19 cellular contexts compared by ENCODE assay signal in genomic region chr11:80519591-80520258, GRCh38.
DNase-seq lines count a peak whose midpoint lies in the region; ATAC-seq and TF ChIP-seq lines count a peak whose summit lies in the region.
"Had no signal": no experiment of that assay in that cellular context is flagged by ENCODE, and none has a peak within 500 bp of the region (broad histone marks: within the 10 kb centered on the region; RNA-seq: fewer than 3 reads in every experiment).

No MANE protein-coding gene starts in this region.

- H3K36me3 Mint-ChIP-seq in nephron (ENCODE audit: low read depth) (no peaks in the 10 kb centered on the region), mesothelial cell of epicardium (no peaks in the 10 kb centered on the region)
- H3K36me3 Mint-ChIP-seq: CD8-positive, alpha-beta T cell had no signal

- TF ChIP-seq CTCF in epithelial cell of esophagus (IDR thresholded peaks at IDR 0.05; ENCODE audit: insufficient read depth, low read depth, low read length, missing control alignments) (no peak), nephron (IDR thresholded peaks at IDR 0.05; ENCODE audit: unreplicated experiment in 3 of 3) (no peak), mesothelial cell of epicardium (IDR thresholded peaks at IDR 0.05; ENCODE audit: unreplicated experiment) (no peak)

- ATAC-seq in HG03378 (IDR thresholded peaks at IDR 0.05; ENCODE audit: unreplicated experiment) (no peak), GM18868 (IDR thresholded peaks at IDR 0.05; ENCODE audit: unreplicated experiment) (no peak), GM19023 (IDR thresholded peaks at IDR 0.05; ENCODE audit: unreplicated experiment) (no peak)
- ATAC-seq: CD8-positive, alpha-beta T cell had no signal

- peak; percentile 88 for DNase-seq in A172 (ENCODE audit: low spot score)
- DNase-seq in RKO (ENCODE audit: low spot score) = peak; percentile 3
- DNase-seq in epithelial cell of esophagus (ENCODE audit: low read depth) = peak; percentile 79
- DNase-seq in mesothelial cell of epicardium (ENCODE audit: low spot score in 2 of 2, unreplicated experiment in 2 of 2) = no peak
- DNase-seq: 8988T; CD8-positive, alpha-beta T cell; DMS79 treated with DMSO at 0.1 percent for 48 hours; H9; KBM-7; NCI-H1436; NCI-H2029; NCI-H2171; NCI-H510A; NCI-H82; SJCRH30 had no signal

- peaks cover 15% of the 10 kb centered on the region for H3K27me3 Mint-ChIP-seq in nephron (ENCODE audit: low read depth)
- H3K27me3 Mint-ChIP-seq in mesothelial cell of epicardium (ENCODE audit: low read depth) = peaks cover 4% of the 10 kb centered on the region

- no peak overlapping the region for H3K4me3 Mint-ChIP-seq in nephron
- no peak overlapping the region for H3K4me3 Mint-ChIP-seq in mesothelial cell of epicardium
- H3K4me3 Mint-ChIP-seq: CD8-positive, alpha-beta T cell; H9 had no signal

- no peak overlapping the region for H3K4me3 ChIP-seq in epithelial cell of esophagus (ENCODE audit: low read length)
- H3K4me3 ChIP-seq: SJCRH30 had no signal

- H3K9me3 Mint-ChIP-seq in nephron = peaks cover 4% of the 10 kb centered on the region
- peaks cover 8% of the 10 kb centered on the region for H3K9me3 Mint-ChIP-seq in mesothelial cell of epicardium
- H3K9me3 Mint-ChIP-seq: H9 had no signal

- peak overlapping the region; percentile 12 to 70 (median 20) for H3K27ac Mint-ChIP-seq in nephron
- no peak overlapping the region for H3K27ac Mint-ChIP-seq in mesothelial cell of epicardium
- H3K27ac Mint-ChIP-seq: CD8-positive, alpha-beta T cell; H9 had no signal

- H3K4me1 Mint-ChIP-seq in nephron (peaks cover 13% of the 10 kb centered on the region), mesothelial cell of epicardium (no peaks in the 10 kb centered on the region)
- H3K4me1 Mint-ChIP-seq: H9 had no signal

Comparison
In these comparisons a context has a peak if more than half of its experiments do, and no peak if none do; other contexts are left out.
1. DNase-seq: peak in A172 (single experiment), RKO (single experiment) and epithelial cell of esophagus (single experiment); none in mesothelial cell of epicardium (0 of 2).